ENCODE assay signal across 1 cellular context in genomic region chr17:82568997-82569393, GRCh38.
TF ChIP-seq lines count a peak whose summit lies in the region.

No MANE protein-coding gene starts in this region.

TF ChIP-seq in A549, 52 proteins besides CTCF, POLR2A, EP300 and RAD21:
- TF ChIP-seq, protein P1, sequence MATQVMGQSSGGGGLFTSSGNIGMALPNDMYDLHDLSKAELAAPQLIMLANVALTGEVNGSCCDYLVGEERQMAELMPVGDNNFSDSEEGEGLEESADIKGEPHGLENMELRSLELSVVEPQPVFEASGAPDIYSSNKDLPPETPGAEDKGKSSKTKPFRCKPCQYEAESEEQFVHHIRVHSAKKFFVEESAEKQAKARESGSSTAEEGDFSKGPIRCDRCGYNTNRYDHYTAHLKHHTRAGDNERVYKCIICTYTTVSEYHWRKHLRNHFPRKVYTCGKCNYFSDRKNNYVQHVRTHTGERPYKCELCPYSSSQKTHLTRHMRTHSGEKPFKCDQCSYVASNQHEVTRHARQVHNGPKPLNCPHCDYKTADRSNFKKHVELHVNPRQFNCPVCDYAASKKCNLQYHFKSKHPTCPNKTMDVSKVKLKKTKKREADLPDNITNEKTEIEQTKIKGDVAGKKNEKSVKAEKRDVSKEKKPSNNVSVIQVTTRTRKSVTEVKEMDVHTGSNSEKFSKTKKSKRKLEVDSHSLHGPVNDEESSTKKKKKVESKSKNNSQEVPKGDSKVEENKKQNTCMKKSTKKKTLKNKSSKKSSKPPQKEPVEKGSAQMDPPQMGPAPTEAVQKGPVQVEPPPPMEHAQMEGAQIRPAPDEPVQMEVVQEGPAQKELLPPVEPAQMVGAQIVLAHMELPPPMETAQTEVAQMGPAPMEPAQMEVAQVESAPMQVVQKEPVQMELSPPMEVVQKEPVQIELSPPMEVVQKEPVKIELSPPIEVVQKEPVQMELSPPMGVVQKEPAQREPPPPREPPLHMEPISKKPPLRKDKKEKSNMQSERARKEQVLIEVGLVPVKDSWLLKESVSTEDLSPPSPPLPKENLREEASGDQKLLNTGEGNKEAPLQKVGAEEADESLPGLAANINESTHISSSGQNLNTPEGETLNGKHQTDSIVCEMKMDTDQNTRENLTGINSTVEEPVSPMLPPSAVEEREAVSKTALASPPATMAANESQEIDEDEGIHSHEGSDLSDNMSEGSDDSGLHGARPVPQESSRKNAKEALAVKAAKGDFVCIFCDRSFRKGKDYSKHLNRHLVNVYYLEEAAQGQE (IDR thresholded peaks at IDR 0.05), result no peak
- no peak for TF ChIP-seq EHF (CRISPR knock-in tag; IDR thresholded peaks at IDR 0.05)
